In genomic region chr1:228082975-228083870, GRCh38 we compare ENCODE assay signal across 1 cellular context.
TF ChIP-seq lines count a peak whose summit lies in the region.

No MANE protein-coding gene starts in this region.

TF ChIP-seq in HepG2, 621 proteins besides CTCF, POLR2A, EP300 and RAD21 (continued from another document and continues in another):
- TF ChIP-seq HNF4G (IDR thresholded peaks at IDR 0.05; ENCODE audit: borderline replicate concordance, low read depth, low read length) = no peak
- no peak for TF ChIP-seq HNF4G (CRISPR knock-in tag; IDR thresholded peaks at IDR 0.05; ENCODE audit: borderline replicate concordance, low read depth)
- no peak for TF ChIP-seq HNRNPK (IDR thresholded peaks at IDR 0.05; ENCODE audit: low read depth, low read length, poor library complexity, severe bottlenecking)
- TF ChIP-seq ZNF224 (CRISPR knock-in tag; IDR thresholded peaks at IDR 0.05) = no peak; the same call in 1 of the 2 replicates
- TF ChIP-seq, protein P1, sequence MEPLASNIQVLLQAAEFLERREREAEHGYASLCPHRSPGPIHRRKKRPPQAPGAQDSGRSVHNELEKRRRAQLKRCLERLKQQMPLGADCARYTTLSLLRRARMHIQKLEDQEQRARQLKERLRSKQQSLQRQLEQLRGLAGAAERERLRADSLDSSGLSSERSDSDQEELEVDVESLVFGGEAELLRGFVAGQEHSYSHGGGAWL (CRISPR knock-in tag; IDR thresholded peaks at IDR 0.05) = no peak
- no peak for TF ChIP-seq HOMEZ (CRISPR knock-in tag; IDR thresholded peaks at IDR 0.05; ENCODE audit: low read depth)
- TF ChIP-seq SP4 (CRISPR knock-in tag; IDR thresholded peaks at IDR 0.05) = no peak
- no peak for TF ChIP-seq AHR (CRISPR knock-in tag; IDR thresholded peaks at IDR 0.05)
- peak; percentile 47 for TF ChIP-seq MEIS1 (CRISPR knock-in tag; IDR thresholded peaks at IDR 0.05; ENCODE audit: borderline replicate concordance)
- no peak for TF ChIP-seq RFX1 (IDR thresholded peaks at IDR 0.05)
- TF ChIP-seq ELK4 (CRISPR knock-in tag; IDR thresholded peaks at IDR 0.05; ENCODE audit: borderline replicate concordance) = no peak
- peak; percentile 61 for TF ChIP-seq TAF15 (IDR thresholded peaks at IDR 0.05; ENCODE audit: low read depth, low read length, poor library complexity, severe bottlenecking)
- TF ChIP-seq ZNF12 (CRISPR knock-in tag; IDR thresholded peaks at IDR 0.05) = no peak
- TF ChIP-seq RXRB (CRISPR knock-in tag; IDR thresholded peaks at IDR 0.05; ENCODE audit: borderline replicate concordance) = no peak
- TF ChIP-seq, protein P2, sequence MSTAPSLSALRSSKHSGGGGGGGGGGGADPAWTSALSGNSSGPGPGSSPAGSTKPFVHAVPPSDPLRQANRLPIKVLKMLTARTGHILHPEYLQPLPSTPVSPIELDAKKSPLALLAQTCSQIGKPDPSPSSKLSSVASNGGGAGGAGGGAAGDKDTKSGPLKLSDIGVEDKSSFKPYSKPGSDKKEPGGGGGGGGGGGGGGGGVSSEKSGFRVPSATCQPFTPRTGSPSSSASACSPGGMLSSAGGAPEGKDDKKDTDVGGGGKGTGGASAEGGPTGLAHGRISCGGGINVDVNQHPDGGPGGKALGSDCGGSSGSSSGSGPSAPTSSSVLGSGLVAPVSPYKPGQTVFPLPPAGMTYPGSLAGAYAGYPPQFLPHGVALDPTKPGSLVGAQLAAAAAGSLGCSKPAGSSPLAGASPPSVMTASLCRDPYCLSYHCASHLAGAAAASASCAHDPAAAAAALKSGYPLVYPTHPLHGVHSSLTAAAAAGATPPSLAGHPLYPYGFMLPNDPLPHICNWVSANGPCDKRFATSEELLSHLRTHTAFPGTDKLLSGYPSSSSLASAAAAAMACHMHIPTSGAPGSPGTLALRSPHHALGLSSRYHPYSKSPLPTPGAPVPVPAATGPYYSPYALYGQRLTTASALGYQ (CRISPR knock-in tag; IDR thresholded peaks at IDR 0.05) = no peak
- TF ChIP-seq ZFAT (CRISPR knock-in tag; conservative IDR thresholded peaks at IDR 0.05) = no peak
- no peak for TF ChIP-seq CHD2 (IDR thresholded peaks at IDR 0.05; ENCODE audit: low read depth, low read length)
- no peak for TF ChIP-seq SNAPC4 (CRISPR knock-in tag; IDR thresholded peaks at IDR 0.05)
- no peak for TF ChIP-seq ZNF614 (CRISPR knock-in tag; IDR thresholded peaks at IDR 0.05; ENCODE audit: borderline replicate concordance)
- no peak for TF ChIP-seq ZNF263 (CRISPR knock-in tag; IDR thresholded peaks at IDR 0.05)
- TF ChIP-seq ZNF205 (CRISPR knock-in tag; IDR thresholded peaks at IDR 0.05) = no peak
- no peak for TF ChIP-seq ZNF44 (CRISPR knock-in tag; IDR thresholded peaks at IDR 0.05)
- peak; percentile 60; the same call in 1 of the 2 replicates for TF ChIP-seq ZFP91 (CRISPR knock-in tag; IDR thresholded peaks at IDR 0.05; ENCODE audit: borderline replicate concordance)
- no peak for TF ChIP-seq MXI1 (IDR thresholded peaks at IDR 0.05; ENCODE audit: borderline replicate concordance, low read depth, low read length)
- TF ChIP-seq ZNF841 (CRISPR knock-in tag; IDR thresholded peaks at IDR 0.05; ENCODE audit: borderline replicate concordance) = no peak
- TF ChIP-seq CENPX (CRISPR knock-in tag; IDR thresholded peaks at IDR 0.05) = no peak
- TF ChIP-seq ZNF296 (CRISPR knock-in tag; conservative IDR thresholded peaks at IDR 0.05) = no peak
- no peak for TF ChIP-seq GATAD1 (CRISPR knock-in tag; IDR thresholded peaks at IDR 0.05)
- TF ChIP-seq ZNF772 (CRISPR knock-in tag; IDR thresholded peaks at IDR 0.05) = peak; percentile 70; the same call in 1 of the 2 replicates
- TF ChIP-seq, protein P3, sequence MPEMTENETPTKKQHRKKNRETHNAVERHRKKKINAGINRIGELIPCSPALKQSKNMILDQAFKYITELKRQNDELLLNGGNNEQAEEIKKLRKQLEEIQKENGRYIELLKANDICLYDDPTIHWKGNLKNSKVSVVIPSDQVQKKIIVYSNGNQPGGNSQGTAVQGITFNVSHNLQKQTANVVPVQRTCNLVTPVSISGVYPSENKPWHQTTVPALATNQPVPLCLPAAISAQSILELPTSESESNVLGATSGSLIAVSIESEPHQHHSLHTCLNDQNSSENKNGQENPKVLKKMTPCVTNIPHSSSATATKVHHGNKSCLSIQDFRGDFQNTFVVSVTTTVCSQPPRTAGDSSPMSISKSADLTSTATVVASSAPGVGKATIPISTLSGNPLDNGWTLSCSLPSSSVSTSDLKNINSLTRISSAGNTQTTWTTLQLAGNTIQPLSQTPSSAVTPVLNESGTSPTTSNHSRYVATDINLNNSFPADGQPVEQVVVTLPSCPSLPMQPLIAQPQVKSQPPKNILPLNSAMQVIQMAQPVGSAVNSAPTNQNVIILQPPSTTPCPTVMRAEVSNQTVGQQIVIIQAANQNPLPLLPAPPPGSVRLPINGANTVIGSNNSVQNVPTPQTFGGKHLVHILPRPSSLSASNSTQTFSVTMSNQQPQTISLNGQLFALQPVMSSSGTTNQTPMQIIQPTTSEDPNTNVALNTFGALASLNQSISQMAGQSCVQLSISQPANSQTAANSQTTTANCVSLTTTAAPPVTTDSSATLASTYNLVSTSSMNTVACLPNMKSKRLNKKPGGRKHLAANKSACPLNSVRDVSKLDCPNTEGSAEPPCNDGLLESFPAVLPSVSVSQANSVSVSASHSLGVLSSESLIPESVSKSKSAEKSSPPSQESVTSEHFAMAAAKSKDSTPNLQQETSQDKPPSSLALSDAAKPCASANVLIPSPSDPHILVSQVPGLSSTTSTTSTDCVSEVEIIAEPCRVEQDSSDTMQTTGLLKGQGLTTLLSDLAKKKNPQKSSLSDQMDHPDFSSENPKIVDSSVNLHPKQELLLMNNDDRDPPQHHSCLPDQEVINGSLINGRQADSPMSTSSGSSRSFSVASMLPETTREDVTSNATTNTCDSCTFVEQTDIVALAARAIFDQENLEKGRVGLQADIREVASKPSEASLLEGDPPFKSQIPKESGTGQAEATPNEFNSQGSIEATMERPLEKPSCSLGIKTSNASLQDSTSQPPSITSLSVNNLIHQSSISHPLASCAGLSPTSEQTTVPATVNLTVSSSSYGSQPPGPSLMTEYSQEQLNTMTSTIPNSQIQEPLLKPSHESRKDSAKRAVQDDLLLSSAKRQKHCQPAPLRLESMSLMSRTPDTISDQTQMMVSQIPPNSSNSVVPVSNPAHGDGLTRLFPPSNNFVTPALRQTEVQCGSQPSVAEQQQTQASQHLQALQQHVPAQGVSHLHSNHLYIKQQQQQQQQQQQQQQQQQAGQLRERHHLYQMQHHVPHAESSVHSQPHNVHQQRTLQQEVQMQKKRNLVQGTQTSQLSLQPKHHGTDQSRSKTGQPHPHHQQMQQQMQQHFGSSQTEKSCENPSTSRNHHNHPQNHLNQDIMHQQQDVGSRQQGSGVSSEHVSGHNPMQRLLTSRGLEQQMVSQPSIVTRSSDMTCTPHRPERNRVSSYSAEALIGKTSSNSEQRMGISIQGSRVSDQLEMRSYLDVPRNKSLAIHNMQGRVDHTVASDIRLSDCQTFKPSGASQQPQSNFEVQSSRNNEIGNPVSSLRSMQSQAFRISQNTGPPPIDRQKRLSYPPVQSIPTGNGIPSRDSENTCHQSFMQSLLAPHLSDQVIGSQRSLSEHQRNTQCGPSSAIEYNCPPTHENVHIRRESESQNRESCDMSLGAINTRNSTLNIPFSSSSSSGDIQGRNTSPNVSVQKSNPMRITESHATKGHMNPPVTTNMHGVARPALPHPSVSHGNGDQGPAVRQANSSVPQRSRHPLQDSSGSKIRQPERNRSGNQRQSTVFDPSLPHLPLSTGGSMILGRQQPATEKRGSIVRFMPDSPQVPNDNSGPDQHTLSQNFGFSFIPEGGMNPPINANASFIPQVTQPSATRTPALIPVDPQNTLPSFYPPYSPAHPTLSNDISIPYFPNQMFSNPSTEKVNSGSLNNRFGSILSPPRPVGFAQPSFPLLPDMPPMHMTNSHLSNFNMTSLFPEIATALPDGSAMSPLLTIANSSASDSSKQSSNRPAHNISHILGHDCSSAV (CRISPR knock-in tag; IDR thresholded peaks at IDR 0.05; ENCODE audit: borderline replicate concordance) = no peak
- no peak for TF ChIP-seq TCF12 (IDR thresholded peaks at IDR 0.05)
- no peak for TF ChIP-seq TCF12 (CRISPR knock-in tag; IDR thresholded peaks at IDR 0.05)
- no peak for TF ChIP-seq ATF7 (IDR thresholded peaks at IDR 0.05)
- 0 out of 2 replicates have a peak, but pooled peaks have one; percentile 19 for TF ChIP-seq ATF7 (CRISPR knock-in tag; IDR thresholded peaks at IDR 0.05)
- TF ChIP-seq NKX3-1 (CRISPR knock-in tag; IDR thresholded peaks at IDR 0.05) = 0 out of 2 replicates have a peak, but pooled peaks have one; percentile 12
- TF ChIP-seq, protein P4, sequence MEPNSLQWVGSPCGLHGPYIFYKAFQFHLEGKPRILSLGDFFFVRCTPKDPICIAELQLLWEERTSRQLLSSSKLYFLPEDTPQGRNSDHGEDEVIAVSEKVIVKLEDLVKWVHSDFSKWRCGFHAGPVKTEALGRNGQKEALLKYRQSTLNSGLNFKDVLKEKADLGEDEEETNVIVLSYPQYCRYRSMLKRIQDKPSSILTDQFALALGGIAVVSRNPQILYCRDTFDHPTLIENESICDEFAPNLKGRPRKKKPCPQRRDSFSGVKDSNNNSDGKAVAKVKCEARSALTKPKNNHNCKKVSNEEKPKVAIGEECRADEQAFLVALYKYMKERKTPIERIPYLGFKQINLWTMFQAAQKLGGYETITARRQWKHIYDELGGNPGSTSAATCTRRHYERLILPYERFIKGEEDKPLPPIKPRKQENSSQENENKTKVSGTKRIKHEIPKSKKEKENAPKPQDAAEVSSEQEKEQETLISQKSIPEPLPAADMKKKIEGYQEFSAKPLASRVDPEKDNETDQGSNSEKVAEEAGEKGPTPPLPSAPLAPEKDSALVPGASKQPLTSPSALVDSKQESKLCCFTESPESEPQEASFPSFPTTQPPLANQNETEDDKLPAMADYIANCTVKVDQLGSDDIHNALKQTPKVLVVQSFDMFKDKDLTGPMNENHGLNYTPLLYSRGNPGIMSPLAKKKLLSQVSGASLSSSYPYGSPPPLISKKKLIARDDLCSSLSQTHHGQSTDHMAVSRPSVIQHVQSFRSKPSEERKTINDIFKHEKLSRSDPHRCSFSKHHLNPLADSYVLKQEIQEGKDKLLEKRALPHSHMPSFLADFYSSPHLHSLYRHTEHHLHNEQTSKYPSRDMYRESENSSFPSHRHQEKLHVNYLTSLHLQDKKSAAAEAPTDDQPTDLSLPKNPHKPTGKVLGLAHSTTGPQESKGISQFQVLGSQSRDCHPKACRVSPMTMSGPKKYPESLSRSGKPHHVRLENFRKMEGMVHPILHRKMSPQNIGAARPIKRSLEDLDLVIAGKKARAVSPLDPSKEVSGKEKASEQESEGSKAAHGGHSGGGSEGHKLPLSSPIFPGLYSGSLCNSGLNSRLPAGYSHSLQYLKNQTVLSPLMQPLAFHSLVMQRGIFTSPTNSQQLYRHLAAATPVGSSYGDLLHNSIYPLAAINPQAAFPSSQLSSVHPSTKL (CRISPR knock-in tag; IDR thresholded peaks at IDR 0.05) = no peak
